1 cellular context compared by ENCODE assay signal in genomic region chr3:144162042-144162441, GRCh38.
A peak's percentile ranks its signal among the peaks of the same experiment; 100 is the strongest.
TF ChIP-seq lines count a peak whose summit lies in the region.

No MANE protein-coding gene starts in this region.

TF ChIP-seq in HepG2, 621 proteins besides CTCF, POLR2A, EP300 and RAD21 (continued from another document and continues in another):
- TF ChIP-seq FOSL2 (CRISPR knock-in tag; IDR thresholded peaks at IDR 0.05), result peak; percentile 68
- no peak for TF ChIP-seq ASH2L (IDR thresholded peaks at IDR 0.05; ENCODE audit: insufficient read length, low read depth, low read length)
- TF ChIP-seq ZNF276 (CRISPR knock-in tag; IDR thresholded peaks at IDR 0.05; ENCODE audit: low read depth), result no peak
- TF ChIP-seq ZNF496 (CRISPR knock-in tag; IDR thresholded peaks at IDR 0.05; ENCODE audit: insufficient replicate concordance), result no peak
- no peak for TF ChIP-seq ZNF639 (CRISPR knock-in tag; conservative IDR thresholded peaks at IDR 0.05)
- no peak for TF ChIP-seq NR2F2 (IDR thresholded peaks at IDR 0.05; ENCODE audit: borderline replicate concordance, low read depth)
- TF ChIP-seq TBP (CRISPR knock-in tag; IDR thresholded peaks at IDR 0.05), result no peak
- TF ChIP-seq SYNCRIP (IDR thresholded peaks at IDR 0.05; ENCODE audit: insufficient read depth, low read depth, low read length), result no peak
- no peak for TF ChIP-seq ZNF235 (CRISPR knock-in tag; IDR thresholded peaks at IDR 0.05; ENCODE audit: borderline replicate concordance)
- no peak for TF ChIP-seq ZNF143 (CRISPR knock-in tag; IDR thresholded peaks at IDR 0.05)
- TF ChIP-seq ZNF777 (CRISPR knock-in tag; IDR thresholded peaks at IDR 0.05), result no peak
- no peak for TF ChIP-seq ZNF839 (CRISPR knock-in tag; IDR thresholded peaks at IDR 0.05; ENCODE audit: borderline replicate concordance)
- no peak for TF ChIP-seq PHF5A (CRISPR knock-in tag; IDR thresholded peaks at IDR 0.05; ENCODE audit: low read depth, unreplicated experiment)
- no peak for TF ChIP-seq BCL3 (CRISPR knock-in tag; IDR thresholded peaks at IDR 0.05)
- TF ChIP-seq GPBP1L1 (CRISPR knock-in tag; IDR thresholded peaks at IDR 0.05), result no peak
- TF ChIP-seq REST (IDR thresholded peaks at IDR 0.05; ENCODE audit: borderline replicate concordance in 1 of 2, low read depth in 1 of 2, low read length in 2 of 2), result no peak
- no peak for TF ChIP-seq TGIF2 (CRISPR knock-in tag; IDR thresholded peaks at IDR 0.05)
- no peak for TF ChIP-seq HINFP (CRISPR knock-in tag; IDR thresholded peaks at IDR 0.05; ENCODE audit: low read depth)
- no peak for TF ChIP-seq USF2 (IDR thresholded peaks at IDR 0.05; ENCODE audit: low read depth, low read length)
- TF ChIP-seq USF2 (CRISPR knock-in tag; IDR thresholded peaks at IDR 0.05; ENCODE audit: borderline replicate concordance), result no peak
- no peak for TF ChIP-seq ZNF512B (CRISPR knock-in tag; IDR thresholded peaks at IDR 0.05; ENCODE audit: borderline replicate concordance)
- TF ChIP-seq SIX1 (CRISPR knock-in tag; IDR thresholded peaks at IDR 0.05; ENCODE audit: borderline replicate concordance), result peak; percentile 99
- no peak for TF ChIP-seq ZNF234 (CRISPR knock-in tag; conservative IDR thresholded peaks at IDR 0.05)
- no peak for TF ChIP-seq GLMP (CRISPR knock-in tag; IDR thresholded peaks at IDR 0.05; ENCODE audit: borderline replicate concordance)
- no peak for TF ChIP-seq PLSCR1 (CRISPR knock-in tag; IDR thresholded peaks at IDR 0.05; ENCODE audit: borderline replicate concordance)
- TF ChIP-seq ZZZ3 (CRISPR knock-in tag; IDR thresholded peaks at IDR 0.05; ENCODE audit: borderline replicate concordance), result no peak
- TF ChIP-seq RCOR2 (CRISPR knock-in tag; IDR thresholded peaks at IDR 0.05), result no peak
